24 cellular contexts compared by ENCODE assay signal in genomic region chr16:1740781-1741490, GRCh38. TPM values are rescaled to one million over a fixed set of nuclear protein-coding genes. Genes with fewer than 3 reads are reported as not detected.
DNase-seq lines count a peak whose midpoint lies in the region; ATAC-seq, FAIRE-seq and TF ChIP-seq lines count a peak whose summit lies in the region.
"Had no signal": no experiment of that assay in that cellular context is flagged by ENCODE, and none has a peak within 500 bp of the region (broad histone marks: within the 10 kb centered on the region; RNA-seq: fewer than 3 reads in every experiment).

No MANE protein-coding gene starts in this region.

- no peak overlapping the region for H2AFZ ChIP-seq in H1 (ENCODE audit: low read length)
- no peak overlapping the region for H2AFZ ChIP-seq in neuronal stem cell (ENCODE audit: low read length)

- H3K4me2 ChIP-seq in H1 (ENCODE audit: insufficient read depth in 1 of 2, low read depth in 2 of 2, low read length in 2 of 2) (no peak overlapping the region), neuronal stem cell (ENCODE audit: insufficient read depth, low read length, poor library complexity, severe bottlenecking) (no peak overlapping the region)
- H3K4me2 ChIP-seq: BLaER1 treated with 17β-estradiol and CSF1 and Interleukin-3, amounts not matched to agents 10 nM and 100 nM had no signal

- peaks cover 39 to 45% of the 10 kb centered on the region in 2 experiments for H3K9me3 ChIP-seq in H1 (ENCODE audit: insufficient read depth in 2 of 2, low read depth in 1 of 2, low read length in 1 of 2)
- H3K9me3 ChIP-seq in neuronal stem cell (replicated peaks in 1 of 2; ENCODE audit: control insufficient read depth in 2 of 2, insufficient read depth in 1 of 2, low read depth in 1 of 2, low read length in 2 of 2), result peaks cover 0 to 28% of the 10 kb centered on the region in 2 donors
- H3K9me3 ChIP-seq in upper lobe of right lung, result no peaks in the 10 kb centered on the region
- peaks cover 6% of the 10 kb centered on the region for H3K9me3 ChIP-seq in A673 (ENCODE audit: low read depth, low read length, poor library complexity, severe bottlenecking)
- H3K9me3 ChIP-seq: SJCRH30 had no signal

- peak overlapping the region; percentile 0; the same call in 1 of the 2 replicates for H2BK5ac ChIP-seq in H1 (ENCODE audit: low read depth, low read length)
- H2BK5ac ChIP-seq in neuronal stem cell (ENCODE audit: low read length), result peak overlapping the region; percentile 78

- no peaks in the 10 kb centered on the region for H3K79me2 ChIP-seq in H1 (ENCODE audit: control insufficient read depth in 1 of 2, insufficient read depth in 2 of 2, low read length in 2 of 2)

- H3K18ac ChIP-seq in H1 (ENCODE audit: extremely low read depth, low read length), result no peak overlapping the region
- no peak overlapping the region for H3K18ac ChIP-seq in neuronal stem cell (ENCODE audit: low read length)

- no peak overlapping the region for H2BK15ac ChIP-seq in H1 (ENCODE audit: low read length)
- no peak overlapping the region for H2BK15ac ChIP-seq in neuronal stem cell (ENCODE audit: low read length)

- H3K36me3 Mint-ChIP-seq in activated naive CD8-positive, alpha-beta T cell treated with anti-CD3 and anti-CD28 coated beads, Interleukin-2, amount 10 ng/mL, durations not matched to agents 7 days and 5 days, result peaks cover 1% of the 10 kb centered on the region
- peaks cover 2% of the 10 kb centered on the region for H3K36me3 Mint-ChIP-seq in activated naive CD8-positive, alpha-beta T cell treated with anti-CD3 and anti-CD28 coated beads, Interleukin-2, amount 50 U/mL, for 24 hours (ENCODE audit: low read depth)
- H3K36me3 Mint-ChIP-seq: IgD-negative memory B cell had no signal

- no peaks in the 10 kb centered on the region for H3K23me2 ChIP-seq in H1 (ENCODE audit: low read depth, low read length)

- H4K91ac ChIP-seq in H1 (replicated peaks; ENCODE audit: insufficient read length, low read length) (no peak overlapping the region), neuronal stem cell (ENCODE audit: low read depth, low read length, poor library complexity) (no peak overlapping the region)

- H3K56ac ChIP-seq in H1 (replicated peaks; ENCODE audit: insufficient read length, low read depth, low read length), result no peak overlapping the region

- no peak for TF ChIP-seq RAD21 in H1 (IDR thresholded peaks at IDR 0.05 in 1 of 2, conservative IDR thresholded peaks at IDR 0.05 in 1 of 2; ENCODE audit: low read depth in 2 of 2, low read length in 2 of 2)

- H3K4me1 ChIP-seq in H1 (replicated peaks in 1 of 4; ENCODE audit: control insufficient read depth in 3 of 4, insufficient read depth in 4 of 4, low read length in 3 of 4) (no peaks in the 10 kb centered on the region), neuronal stem cell (ENCODE audit: control insufficient read depth in 2 of 2, insufficient read depth in 1 of 2, low read depth in 1 of 2, low read length in 2 of 2) (no peaks in the 10 kb centered on the region), upper lobe of right lung (no peaks in the 10 kb centered on the region), A673 (ENCODE audit: insufficient read depth, low read length, poor library complexity, severe bottlenecking) (no peaks in the 10 kb centered on the region)

- H3K27me3 Mint-ChIP-seq in activated naive CD8-positive, alpha-beta T cell treated with anti-CD3 and anti-CD28 coated beads, Interleukin-2, amount 10 ng/mL, durations not matched to agents 7 days and 5 days, result no peaks in the 10 kb centered on the region
- H3K27me3 Mint-ChIP-seq in activated naive CD8-positive, alpha-beta T cell treated with anti-CD3 and anti-CD28 coated beads, Interleukin-2, amount 50 U/mL, for 24 hours, result no peaks in the 10 kb centered on the region
- H3K27me3 Mint-ChIP-seq: IgD-negative memory B cell had no signal

- H3K27ac Mint-ChIP-seq in activated naive CD8-positive, alpha-beta T cell treated with anti-CD3 and anti-CD28 coated beads, Interleukin-2, amount 10 ng/mL, durations not matched to agents 7 days and 5 days, result no peak overlapping the region
- H3K27ac Mint-ChIP-seq in activated naive CD8-positive, alpha-beta T cell treated with anti-CD3 and anti-CD28 coated beads, Interleukin-2, amount 50 U/mL, for 24 hours, result no peak overlapping the region
- H3K27ac Mint-ChIP-seq: CD8-positive, alpha-beta T cell had no signal

- H3K9me3 Mint-ChIP-seq in activated naive CD8-positive, alpha-beta T cell treated with anti-CD3 and anti-CD28 coated beads, Interleukin-2, amount 10 ng/mL, durations not matched to agents 7 days and 5 days, result no peaks in the 10 kb centered on the region
- H3K9me3 Mint-ChIP-seq in activated naive CD8-positive, alpha-beta T cell treated with anti-CD3 and anti-CD28 coated beads, Interleukin-2, amount 50 U/mL, for 24 hours, result no peaks in the 10 kb centered on the region
- H3K9me3 Mint-ChIP-seq: CD8-positive, alpha-beta T cell; IgD-negative memory B cell had no signal

- H2BK120ac ChIP-seq in H1 (replicated peaks; ENCODE audit: low read depth, low read length) (no peak overlapping the region), neuronal stem cell (ENCODE audit: low read depth, low read length) (no peak overlapping the region)

- no peak overlapping the region for H3K27ac ChIP-seq in H1 (ENCODE audit: low read depth, low read length)
- H3K27ac ChIP-seq in neuronal stem cell (replicated peaks; ENCODE audit: low read length), result no peak overlapping the region
- no peak overlapping the region for H3K27ac ChIP-seq in upper lobe of right lung
- no peak overlapping the region for H3K27ac ChIP-seq in A673 (ENCODE audit: low read depth, low read length, poor library complexity, severe bottlenecking)
- H3K27ac ChIP-seq: 22Rv1; BLaER1 treated with 17β-estradiol and CSF1 and Interleukin-3, amounts not matched to agents 10 nM and 100 nM; SJCRH30 had no signal

- no peak for TF ChIP-seq POLR2A in H1 (IDR thresholded peaks at IDR 0.05; ENCODE audit: control extremely low read depth in 1 of 2, low read depth in 2 of 2, low read length in 2 of 2)

- H2AK5ac ChIP-seq in H1 (ENCODE audit: low read depth, low read length) (no peak overlapping the region; the same call in 1 of the 2 replicates), neuronal stem cell (ENCODE audit: low read depth, low read length) (peak overlapping the region; percentile 49)

- H2BK12ac ChIP-seq in H1 (ENCODE audit: low read depth, low read length) (no peak overlapping the region), neuronal stem cell (ENCODE audit: low read length) (no peak overlapping the region)

- peak; percentile 21 for DNase-seq in activated naive CD8-positive, alpha-beta T cell treated with anti-CD3 and anti-CD28 coated beads, Interleukin-2, amount 10 ng/mL, durations not matched to agents 7 days and 5 days
- DNase-seq in activated naive CD8-positive, alpha-beta T cell treated with anti-CD3 and anti-CD28 coated beads, Interleukin-2, amount 50 U/mL, for 24 hours, result no peak
- DNase-seq in H1 (ENCODE audit: low read depth in 1 of 2, low spot score in 2 of 2) (no peak), neuronal stem cell (ENCODE audit: low spot score) (no peak), upper lobe of right lung (no peak), A673 (ENCODE audit: low spot score) (no peak), NCI-H748 treated with DMSO at 0.1 percent for 48 hours (lab: John Stamatoyannopoulos, UW) (no peak)
- DNase-seq in activated CD4-positive, alpha-beta T cell treated with anti-CD3 and anti-CD28 coated beads, Interleukin-2, amount 50 U/mL, for 4 hours, result no peak
- DNase-seq: Calu3; CD8-positive, alpha-beta T cell; DMS153; GOT3; NCI-H1105; NCI-H146; NCI-H2029; NCI-H226; NCI-H510A treated with DMSO at 0.1 percent for 48 hours; NCI-H82; SJCRH30 had no signal

- 92% methylated on average over 24 of the region's 30 CpGs; no CpG with 5 or more reads in 1 of the 2 experiments for WGBS in H1 (ENCODE audit: extremely low coverage in 1 of 2, insufficient coverage in 1 of 2, insufficient read length in 1 of 2, insufficient replicate concordance in 2 of 2, low coverage in 1 of 2, low lambda C conversion rate in 2 of 2, missing lambda C conversion rate in 1 of 2), 2 experiments
- no CpG with 5 or more reads among the region's 30 CpGs for WGBS in neuronal stem cell (ENCODE audit: extremely low coverage in 2 of 2, insufficient read length in 2 of 2, insufficient replicate concordance in 1 of 2), 2 donors

- no TSS peak for BruUV-seq in A673 (replicated peaks; lab: Mats Ljungman, UMichigan)

- no peak overlapping the region for H3K4ac ChIP-seq in H1 (replicated peaks; ENCODE audit: insufficient read length, low read depth, low read length)
- H3K4ac ChIP-seq in neuronal stem cell (ENCODE audit: low read length), result no peak overlapping the region

- H3K14ac ChIP-seq in H1 (ENCODE audit: insufficient read length) (no peak overlapping the region), neuronal stem cell (ENCODE audit: low read length) (peak overlapping the region; percentile 31)

- H4K8ac ChIP-seq in H1 (ENCODE audit: extremely low read depth, insufficient read depth, low read length), result peak overlapping the region; percentile 65; the same call in 1 of the 2 replicates
- no peak overlapping the region for H4K8ac ChIP-seq in neuronal stem cell (ENCODE audit: low read depth, low read length)

- peaks cover 0 to 8% of the 10 kb centered on the region in 2 experiments for H4K20me1 ChIP-seq in H1 (replicated peaks in 1 of 2; ENCODE audit: control insufficient read depth in 1 of 2, insufficient read depth in 2 of 2, low read length in 2 of 2)

- POLR2A ChIA-PET in activated naive CD8-positive, alpha-beta T cell treated with anti-CD3 and anti-CD28 coated beads, Interleukin-2, amount 10 ng/mL, durations not matched to agents 7 days and 5 days (lab: Charles Lee), result interaction anchor here (0.6 kb wide), 1 partner anchor 162 kb away, joined by 3 read pairs; no protein-coding TSS in a partner anchor
- POLR2A ChIA-PET in H1 (lab: Charles Lee; ENCODE audit: partially characterized antibody) (interaction anchor here (0.7 to 2.0 kb wide), 3 partner anchors 12 to 30 kb away, joined by 3 to 8 read pairs (median 7); partner anchors contain the start of gene NME3), A673 (lab: Charles Lee; ENCODE audit: low non-redundant PET) (no interaction called here)

- TF ChIP-seq CTCF in H1 (IDR thresholded peaks at IDR 0.05; ENCODE audit: control extremely low read depth in 1 of 3, insufficient read depth in 1 of 3, low read depth in 1 of 3, low read length in 3 of 3) (no peak), upper lobe of right lung (IDR thresholded peaks at IDR 0.05) (no peak), A673 (conservative IDR thresholded peaks at IDR 0.05; ENCODE audit: low read depth, low read length) (no peak)

- H3K79me1 ChIP-seq in H1 (ENCODE audit: low read depth, low read length) (0 out of 2 replicates have a peak, but pooled peaks cover 5% of the 10 kb centered on the region), neuronal stem cell (ENCODE audit: low read depth, low read length) (peaks cover 8% of the 10 kb centered on the region)

- intact Hi-C loops in upper lobe of right lung (cut with DNase I), result no loop called here
- intact Hi-C loops in A673 (cut with micrococcal nuclease; ENCODE audit: unreplicated experiment), result no loop called here

- H4K5ac ChIP-seq in H1 (ENCODE audit: insufficient read length, low read depth, low read length), result no peak overlapping the region

- H3K4me1 Mint-ChIP-seq in activated naive CD8-positive, alpha-beta T cell treated with anti-CD3 and anti-CD28 coated beads, Interleukin-2, amount 10 ng/mL, durations not matched to agents 7 days and 5 days, result no peaks in the 10 kb centered on the region
- H3K4me1 Mint-ChIP-seq in activated naive CD8-positive, alpha-beta T cell treated with anti-CD3 and anti-CD28 coated beads, Interleukin-2, amount 50 U/mL, for 24 hours, result no peaks in the 10 kb centered on the region
- H3K4me1 Mint-ChIP-seq: IgD-negative memory B cell had no signal

- H3K36me3 ChIP-seq in H1 (ENCODE audit: control insufficient read depth in 2 of 4, insufficient read depth in 4 of 4, low read length in 3 of 4) (peaks cover 0 to 5% (median 0%) of the 10 kb centered on the region in 4 experiments; a peak in 2 of 8 replicates), neuronal stem cell (replicated peaks in 1 of 2; ENCODE audit: control insufficient read depth in 2 of 2, insufficient read depth in 2 of 2, low read length in 2 of 2) (peaks cover 23 to 52% of the 10 kb centered on the region in 2 donors), upper lobe of right lung (peaks cover 34% of the 10 kb centered on the region), A673 (ENCODE audit: insufficient read depth, low read length, poor library complexity, severe bottlenecking) (peaks cover 2% of the 10 kb centered on the region)
- H3K36me3 ChIP-seq: SJCRH30 had no signal

- no peak overlapping the region for H2BK20ac ChIP-seq in H1 (ENCODE audit: low read length)

- H3K27me3 ChIP-seq in H1 (replicated peaks in 1 of 4; ENCODE audit: control insufficient read depth in 3 of 4, extremely low read depth in 1 of 4, insufficient read depth in 3 of 4, low read length in 3 of 4) (no peaks in the 10 kb centered on the region), neuronal stem cell (ENCODE audit: control insufficient read depth in 3 of 3, insufficient read depth in 3 of 3, low read depth in 1 of 3, low read length in 3 of 3) (no peaks in the 10 kb centered on the region), upper lobe of right lung (no peaks in the 10 kb centered on the region), A673 (replicated peaks; ENCODE audit: insufficient read depth, low read depth, low read length, poor library complexity) (no peaks in the 10 kb centered on the region)
- H3K27me3 ChIP-seq: BLaER1 treated with 17β-estradiol and CSF1 and Interleukin-3, amounts not matched to agents 10 nM and 100 nM; SJCRH30 had no signal

- H3K4me3 ChIP-seq in H1 (ENCODE audit: extremely low read depth in 1 of 4, insufficient read depth in 2 of 4, low read depth in 3 of 4, low read length in 4 of 4), result no peak overlapping the region
- H3K4me3 ChIP-seq in neuronal stem cell (ENCODE audit: low read length in 2 of 2), result no peak overlapping the region
- no peak overlapping the region for H3K4me3 ChIP-seq in upper lobe of right lung
- H3K4me3 ChIP-seq in A673 (ENCODE audit: low read depth, low read length, poor library complexity, severe bottlenecking), result no peak overlapping the region
- H3K4me3 ChIP-seq: BLaER1 treated with 17β-estradiol and CSF1 and Interleukin-3, amounts not matched to agents 10 nM and 100 nM; SJCRH30 had no signal

- ATAC-seq in activated naive CD8-positive, alpha-beta T cell treated with anti-CD3 and anti-CD28 coated beads, Interleukin-2, amount 10 ng/mL, durations not matched to agents 7 days and 5 days (ENCODE audit: low read depth), result no peak
- no peak for ATAC-seq in activated naive CD8-positive, alpha-beta T cell treated with anti-CD3 and anti-CD28 coated beads, Interleukin-2, amount 50 U/mL, for 24 hours
- peak; percentile 16 for ATAC-seq in upper lobe of right lung
- ATAC-seq: CD8-positive, alpha-beta T cell; Panc1 had no signal

- H3K23ac ChIP-seq in H1 (ENCODE audit: insufficient read length) (no peak overlapping the region), neuronal stem cell (ENCODE audit: low read depth, low read length, poor library complexity) (peak overlapping the region; percentile 59)

- no peak overlapping the region for H3K4me3 Mint-ChIP-seq in activated naive CD8-positive, alpha-beta T cell treated with anti-CD3 and anti-CD28 coated beads, Interleukin-2, amount 10 ng/mL, durations not matched to agents 7 days and 5 days
- no peak overlapping the region for H3K4me3 Mint-ChIP-seq in activated naive CD8-positive, alpha-beta T cell treated with anti-CD3 and anti-CD28 coated beads, Interleukin-2, amount 50 U/mL, for 24 hours
- H3K4me3 Mint-ChIP-seq: CD8-positive, alpha-beta T cell; IgD-negative memory B cell had no signal

- TF ChIP-seq EP300 in H1 (IDR thresholded peaks at IDR 0.05; ENCODE audit: borderline replicate concordance in 1 of 2, low read depth in 2 of 2, low read length in 2 of 2), result no peak

- CTCF ChIA-PET in H1 (lab: Charles Lee; ENCODE audit: partially characterized antibody) (interaction anchor here (0.7 kb wide), 1 partner anchor 24 kb away, joined by 3 read pairs; no protein-coding TSS in a partner anchor), A673 (lab: Charles Lee) (no interaction called here)

- no peak for FAIRE-seq in H1 (lab: Jason Lieb, UNC)
- FAIRE-seq: GM12891 had no signal

- H3K9ac ChIP-seq in H1 (replicated peaks in 1 of 4; ENCODE audit: extremely low read depth in 1 of 4, low read depth in 3 of 4, low read length in 3 of 4), result no peak overlapping the region
- peak overlapping the region; percentile 83 for H3K9ac ChIP-seq in neuronal stem cell (ENCODE audit: low read depth, low read length, poor library complexity)

RNA-seq across cellular contexts. Expression of gene NME3, which starts 30.4 kb away (rescaled TPM):
- 10 to 100 TPM; 58.1 to 60.9 TPM for total RNA-seq in activated naive CD8-positive, alpha-beta T cell treated with anti-CD3 and anti-CD28 coated beads, Interleukin-2, amount 10 ng/mL, durations not matched to agents 7 days and 5 days
- total RNA-seq in H1 (2021; fragmentation: NEBNext Ultra II Directional; extraction: Animal tissue kit (Norgen Biotek cat#: 25700)), result 70.9 and 72.5 TPM in 2 replicates
- 163 and 214 TPM in 2 replicates for polyA plus RNA-seq in H1 (2011; rRNA removed)
- 121 TPM for polyA plus RNA-seq in H1 (2011; cell fraction: cytosol; rRNA removed)
- polyA plus RNA-seq in H1 (2011; cell fraction: nucleus; rRNA removed), result 208 TPM
- polyA plus RNA-seq in H1 (2012, experiment 1 of 2), result 38.1 to 86.9 TPM (median 80.9 TPM) in 4 replicates
- polyA plus RNA-seq in H1 (2012, experiment 2 of 2), result 93.0 TPM
- polyA plus RNA-seq in H1 (2013, experiment 1 of 2), result 73.8 TPM
- 79.6 TPM for polyA plus RNA-seq in H1 (2013, experiment 2 of 2)
- 4.7 and 7.5 TPM in 2 replicates for polyA minus RNA-seq in H1 (2011; rRNA and poly(A)+ RNA removed)
- 31.9 TPM for polyA minus RNA-seq in H1 (2011; cell fraction: cytosol; rRNA and poly(A)+ RNA removed)
- 46.7 TPM for polyA minus RNA-seq in H1 (2011; cell fraction: nucleus; rRNA and poly(A)+ RNA removed)
- polyA plus RNA-seq in neuronal stem cell (2013, experiment 1 of 2), result 38.5 TPM
- 35.4 TPM for polyA plus RNA-seq in neuronal stem cell (2013, experiment 2 of 2)
- total RNA-seq in upper lobe of right lung, result 67.2 TPM
- 35.3 and 40.8 TPM in 2 replicates for total RNA-seq in A673 (2021)

RNA-seq across cellular contexts. Expression of gene EME2, which starts 31.7 kb away (rescaled TPM):
- total RNA-seq in activated naive CD8-positive, alpha-beta T cell treated with anti-CD3 and anti-CD28 coated beads, Interleukin-2, amount 10 ng/mL, durations not matched to agents 7 days and 5 days, result 10 to 100 TPM; 28.7 to 36.3 TPM
- total RNA-seq in H1 (2021; fragmentation: NEBNext Ultra II Directional; extraction: Animal tissue kit (Norgen Biotek cat#: 25700)), result 19.3 and 19.7 TPM in 2 replicates
- 13.1 and 17.0 TPM in 2 replicates for polyA plus RNA-seq in H1 (2011; rRNA removed)
- polyA plus RNA-seq in H1 (2011; cell fraction: cytosol; rRNA removed), result 17.4 TPM
- polyA plus RNA-seq in H1 (2011; cell fraction: nucleus; rRNA removed), result 144 TPM
- polyA plus RNA-seq in H1 (2012, experiment 1 of 2), result 15.4 to 20.9 TPM (median 18.8 TPM) in 4 replicates
- polyA plus RNA-seq in H1 (2012, experiment 2 of 2), result 10.1 TPM
- 6.1 TPM for polyA plus RNA-seq in H1 (2013, experiment 1 of 2)
- polyA plus RNA-seq in H1 (2013, experiment 2 of 2), result 4.8 TPM
- polyA minus RNA-seq in H1 (2011; rRNA and poly(A)+ RNA removed), result 4.4 and 4.6 TPM in 2 replicates
- polyA minus RNA-seq in H1 (2011; cell fraction: cytosol; rRNA and poly(A)+ RNA removed), result 8.2 TPM
- polyA minus RNA-seq in H1 (2011; cell fraction: nucleus; rRNA and poly(A)+ RNA removed), result 33.1 TPM
- polyA plus RNA-seq in neuronal stem cell (2013, experiment 1 of 2), result 3.6 TPM
- 3.3 TPM for polyA plus RNA-seq in neuronal stem cell (2013, experiment 2 of 2)
- 19.2 TPM for total RNA-seq in upper lobe of right lung
- total RNA-seq in A673 (2021), result 19.5 and 19.9 TPM in 2 replicates

RNA-seq across cellular contexts. Expression of gene MRPS34, which starts 32.0 kb away (rescaled TPM):
- 100 to 1,000 TPM in 1 of 2 experiments, 10 to 100 TPM in 1; 91.6 to 103 TPM for total RNA-seq in activated naive CD8-positive, alpha-beta T cell treated with anti-CD3 and anti-CD28 coated beads, Interleukin-2, amount 10 ng/mL, durations not matched to agents 7 days and 5 days
- 252 and 267 TPM in 2 replicates for total RNA-seq in H1 (2021; fragmentation: NEBNext Ultra II Directional; extraction: Animal tissue kit (Norgen Biotek cat#: 25700))
- 168 and 250 TPM in 2 replicates for polyA plus RNA-seq in H1 (2011; rRNA removed)
- polyA plus RNA-seq in H1 (2011; cell fraction: cytosol; rRNA removed), result 256 TPM
- polyA plus RNA-seq in H1 (2011; cell fraction: nucleus; rRNA removed), result 198 TPM
- polyA plus RNA-seq in H1 (2012, experiment 1 of 2), result 193 to 245 TPM (median 224 TPM) in 4 replicates
- polyA plus RNA-seq in H1 (2012, experiment 2 of 2), result 253 TPM
- 216 TPM for polyA plus RNA-seq in H1 (2013, experiment 1 of 2)
- 235 TPM for polyA plus RNA-seq in H1 (2013, experiment 2 of 2)
- polyA minus RNA-seq in H1 (2011; rRNA and poly(A)+ RNA removed), result 35.3 and 37.0 TPM in 2 replicates
- 103 TPM for polyA minus RNA-seq in H1 (2011; cell fraction: cytosol; rRNA and poly(A)+ RNA removed)
- 46.1 TPM for polyA minus RNA-seq in H1 (2011; cell fraction: nucleus; rRNA and poly(A)+ RNA removed)
- 108 TPM for polyA plus RNA-seq in neuronal stem cell (2013, experiment 1 of 2)
- polyA plus RNA-seq in neuronal stem cell (2013, experiment 2 of 2), result 110 TPM
- total RNA-seq in upper lobe of right lung (62.7 TPM), A673 (2021) (247 and 250 TPM in 2 replicates)

RNA-seq across cellular contexts. Expression of gene MAPK8IP3, which starts 34.9 kb away (rescaled TPM):
- total RNA-seq in activated naive CD8-positive, alpha-beta T cell treated with anti-CD3 and anti-CD28 coated beads, Interleukin-2, amount 10 ng/mL, durations not matched to agents 7 days and 5 days, result 100 to 1,000 TPM; 146 to 157 TPM
- 41.4 and 43.4 TPM in 2 replicates for total RNA-seq in H1 (2021; fragmentation: NEBNext Ultra II Directional; extraction: Animal tissue kit (Norgen Biotek cat#: 25700))
- 16.9 and 27.9 TPM in 2 replicates for polyA plus RNA-seq in H1 (2011; rRNA removed)
- polyA plus RNA-seq in H1 (2011; cell fraction: cytosol; rRNA removed), result 32.3 TPM
- 174 TPM for polyA plus RNA-seq in H1 (2011; cell fraction: nucleus; rRNA removed)
- 31.6 to 50.2 TPM (median 47.8 TPM) in 4 replicates for polyA plus RNA-seq in H1 (2012, experiment 1 of 2)
- 19.0 TPM for polyA plus RNA-seq in H1 (2012, experiment 2 of 2)
- 28.5 TPM for polyA plus RNA-seq in H1 (2013, experiment 1 of 2)
- polyA plus RNA-seq in H1 (2013, experiment 2 of 2), result 25.8 TPM
- polyA minus RNA-seq in H1 (2011; rRNA and poly(A)+ RNA removed), result 20.9 and 23.0 TPM in 2 replicates
- 32.1 TPM for polyA minus RNA-seq in H1 (2011; cell fraction: cytosol; rRNA and poly(A)+ RNA removed)
- polyA minus RNA-seq in H1 (2011; cell fraction: nucleus; rRNA and poly(A)+ RNA removed), result 67.2 TPM
- 35.9 TPM for polyA plus RNA-seq in neuronal stem cell (2013, experiment 1 of 2)
- polyA plus RNA-seq in neuronal stem cell (2013, experiment 2 of 2), result 36.6 TPM
- 77.3 TPM for total RNA-seq in upper lobe of right lung
- 66.9 and 69.2 TPM in 2 replicates for total RNA-seq in A673 (2021)

RNA-seq across cellular contexts. Expression of gene SPSB3, which starts 41.4 kb away (rescaled TPM):
- total RNA-seq in activated naive CD8-positive, alpha-beta T cell treated with anti-CD3 and anti-CD28 coated beads, Interleukin-2, amount 10 ng/mL, durations not matched to agents 7 days and 5 days, result 10 to 100 TPM; 67.8 to 74.1 TPM
- 22.5 and 25.3 TPM in 2 replicates for total RNA-seq in H1 (2021; fragmentation: NEBNext Ultra II Directional; extraction: Animal tissue kit (Norgen Biotek cat#: 25700))
- 37.8 and 60.1 TPM in 2 replicates for polyA plus RNA-seq in H1 (2011; rRNA removed)
- 45.6 TPM for polyA plus RNA-seq in H1 (2011; cell fraction: cytosol; rRNA removed)
- 113 TPM for polyA plus RNA-seq in H1 (2011; cell fraction: nucleus; rRNA removed)
- polyA plus RNA-seq in H1 (2012, experiment 1 of 2), result 24.3 to 39.4 TPM (median 30.0 TPM) in 4 replicates
- polyA plus RNA-seq in H1 (2012, experiment 2 of 2), result 20.6 TPM
- polyA plus RNA-seq in H1 (2013, experiment 1 of 2), result 19.3 TPM
- 16.6 TPM for polyA plus RNA-seq in H1 (2013, experiment 2 of 2)
- 9.8 and 10.4 TPM in 2 replicates for polyA minus RNA-seq in H1 (2011; rRNA and poly(A)+ RNA removed)
- 12.6 TPM for polyA minus RNA-seq in H1 (2011; cell fraction: cytosol; rRNA and poly(A)+ RNA removed)
- polyA minus RNA-seq in H1 (2011; cell fraction: nucleus; rRNA and poly(A)+ RNA removed), result 24.4 TPM
- polyA plus RNA-seq in neuronal stem cell (2013, experiment 1 of 2), result 25.2 TPM
- 23.3 TPM for polyA plus RNA-seq in neuronal stem cell (2013, experiment 2 of 2)
- total RNA-seq in upper lobe of right lung, result 43.0 TPM
- 15.0 and 20.8 TPM in 2 replicates for total RNA-seq in A673 (2021)
